ENCODE assay signal across 27 cellular contexts in genomic region chr7:142501434-142501833, GRCh38.
"Had no signal": no experiment of that assay in that cellular context is flagged by ENCODE, and none has a peak within 500 bp of the region (broad histone marks: within the 10 kb centered on the region; RNA-seq: fewer than 3 reads in every experiment).

No MANE protein-coding gene starts in this region.

- H3K36me3 ChIP-seq: ascending aorta, SJCRH30 had no signal

- H3K9me3 ChIP-seq: ascending aorta, body of pancreas, SJCRH30 had no signal

- DNase-seq: activated CD4-positive, alpha-beta memory T cell treated with anti-CD3 and anti-CD28 coated beads for 36 hours; activated CD4-positive, alpha-beta T cell treated with anti-CD3 and anti-CD28 coated beads, Interleukin-2, amount 10 ng/mL, durations not matched to agents 7 days and 5 days; activated CD4-positive, CD25-positive, alpha-beta regulatory T cell; activated CD8-positive, alpha-beta memory T cell treated with anti-CD3 and anti-CD28 coated beads, Interleukin-2, amount 50 U/mL, for 4 hours; activated gamma-delta T cell treated with Interleukin-2 at 50 U/mL for 16 hours; activated naive CD4-positive, alpha-beta T cell treated with anti-CD3 and anti-CD28 coated beads, Interleukin-2, amount 50 U/mL, for 16 hours; activated T-cell treated with anti-CD3 and anti-CD28 coated beads, Interleukin-2, amount 50 U/mL, for 72 hours; body of pancreas; central memory CD4-positive, alpha-beta T cell; MM.1S; NCI-H1105 treated with DMSO at 0.1 percent for 48 hours; NCI-H1436 treated with DMSO at 0.1 percent for 48 hours; NCI-H187; NCI-H2081; NCI-H510A treated with DMSO at 0.1 percent for 48 hours; NCI-H69; NK-92 treated with Interleukin-12 subunit alpha and Interleukin-12 subunit beta, amount 100 ng/mL, for 24 hours; Right ventricle myocardium superior; RPMI8226; SJCRH30; SW 1271 had no signal

- H3K4me3 ChIP-seq: ascending aorta, body of pancreas, SJCRH30 had no signal

- H3K4me3 Mint-ChIP-seq: activated CD4-positive, alpha-beta memory T cell treated with anti-CD3 and anti-CD28 coated beads for 36 hours; activated CD4-positive, alpha-beta T cell treated with anti-CD3 and anti-CD28 coated beads, Interleukin-2, amount 10 ng/mL, durations not matched to agents 7 days and 5 days; activated T-cell treated with anti-CD3 and anti-CD28 coated beads, Interleukin-2, amount 50 U/mL, for 72 hours had no signal

- ATAC-seq: activated T-cell treated with anti-CD3 and anti-CD28 coated beads, Interleukin-2, amount 50 U/mL, for 72 hours; body of pancreas; Panc1; SK-N-SH treated with all-trans-retinoic acid at 6 μM for 48 hours had no signal

- H3K27me3 Mint-ChIP-seq: activated CD4-positive, alpha-beta memory T cell treated with anti-CD3 and anti-CD28 coated beads for 36 hours had no signal

- H3K27me3 ChIP-seq: ascending aorta, body of pancreas had no signal

- H3K4me1 ChIP-seq: ascending aorta, SJCRH30 had no signal

- FAIRE-seq: bronchial epithelial cell had no signal

- H3K36me3 Mint-ChIP-seq: activated CD4-positive, alpha-beta memory T cell treated with anti-CD3 and anti-CD28 coated beads for 36 hours had no signal

- H3K27ac Mint-ChIP-seq: activated T-helper 2 cell treated with anti-CD3 and anti-CD28 coated beads, Interferon-gamma antibody, Interleukin-2, Interleukin-4, amounts not matched to agents 10 μg/mL and 5 μg/mL and 100 μg/mL, durations not matched to agents 14 hours and 24 hours and 36 hours had no signal

- H3K27ac ChIP-seq: ascending aorta, body of pancreas, SJCRH30, VCaP had no signal

- H3K9me3 Mint-ChIP-seq: activated CD4-positive, alpha-beta memory T cell treated with anti-CD3 and anti-CD28 coated beads for 36 hours; activated CD4-positive, alpha-beta T cell treated with anti-CD3 and anti-CD28 coated beads, Interleukin-2, amount 10 ng/mL, durations not matched to agents 7 days and 5 days; activated T-cell treated with anti-CD3 and anti-CD28 coated beads, Interleukin-2, amount 50 U/mL, for 72 hours; activated T-helper 2 cell treated with anti-CD3 and anti-CD28 coated beads, Interferon-gamma antibody, Interleukin-2, Interleukin-4, amounts not matched to agents 10 μg/mL and 5 μg/mL and 100 μg/mL, durations not matched to agents 14 hours and 24 hours and 36 hours had no signal
